2 cellular contexts compared by ENCODE assay signal in genomic region chr16:2244926-2245795, GRCh38.
TF ChIP-seq lines count a peak whose summit lies in the region.

No MANE protein-coding gene starts in this region.

TF ChIP-seq in HCT116, 20 proteins besides CTCF, POLR2A, EP300 and RAD21:
- TF ChIP-seq MAX (IDR thresholded peaks at IDR 0.05) (no peak), EGR1 (IDR thresholded peaks at IDR 0.05; ENCODE audit: low read depth) (no peak), SRF (IDR thresholded peaks at IDR 0.05; ENCODE audit: low read depth) (no peak), POLR2AphosphoS5 (IDR thresholded peaks at IDR 0.05; ENCODE audit: low read depth, low read length) (0 out of 2 replicates have a peak, but pooled peaks have one; percentile 1), EZH2phosphoT487 (IDR thresholded peaks at IDR 0.05; ENCODE audit: borderline replicate concordance) (no peak)

TF ChIP-seq in HepG2, 621 proteins besides CTCF, POLR2A, EP300 and RAD21:
- TF ChIP-seq RBM22 (optimal IDR thresholded peaks at IDR 0.05; ENCODE audit: low read length) (peak; percentile 46), ZNF670 (CRISPR knock-in tag; IDR thresholded peaks at IDR 0.05; ENCODE audit: borderline replicate concordance) (no peak), ZNF12 (CRISPR knock-in tag; IDR thresholded peaks at IDR 0.05) (peak; percentile 62; the same call in 1 of the 2 replicates), RBFOX2 (IDR thresholded peaks at IDR 0.05; ENCODE audit: low read depth, low read length) (peak; percentile 5; the same call in 1 of the 2 replicates)
